In the genomic region with DNA sequence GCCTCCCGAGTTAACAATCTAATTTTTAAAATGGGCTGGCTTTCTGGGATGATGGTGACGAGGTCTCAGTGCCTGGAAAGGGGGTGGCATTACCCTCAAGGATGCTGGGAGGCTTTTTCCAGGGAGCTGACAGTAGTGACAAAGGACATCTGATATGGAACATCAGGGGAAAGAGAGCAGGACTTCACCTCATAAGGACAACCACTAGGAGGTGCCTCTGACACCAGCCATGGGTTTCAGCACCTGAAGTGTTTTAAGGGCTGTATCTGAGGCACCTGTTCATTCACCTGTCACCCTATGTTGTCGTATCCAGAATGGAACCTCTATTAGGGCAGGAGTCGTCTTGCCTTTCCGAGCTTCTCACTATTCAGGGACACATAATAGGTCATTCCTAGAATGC, we compare ENCODE assay signal across 13 cellular contexts. TPM values are rescaled to one million over a fixed set of nuclear protein-coding genes. Genes with fewer than 3 reads are reported as not detected.
DNase-seq lines count a peak whose midpoint lies in the region; ATAC-seq, FAIRE-seq and TF ChIP-seq lines count a peak whose summit lies in the region.
"Had no signal": no experiment of that assay in that cellular context is flagged by ENCODE, and none has a peak within 500 bp of the region (broad histone marks: within the 10 kb centered on the region; RNA-seq: fewer than 3 reads in every experiment).

No MANE protein-coding gene starts in this region.

- H3K27ac ChIP-seq in C4-2B (no peak overlapping the region), RWPE2 (ENCODE audit: poor library complexity, severe bottlenecking) (no peak overlapping the region), keratinocyte (ENCODE audit: control insufficient read depth, insufficient read depth, low read length) (no peak overlapping the region), spleen (no peak overlapping the region)

- POLR2A ChIA-PET in GM10248 (lab: Yijun Ruan, JAX) = no interaction called here
- POLR2A ChIA-PET in naive thymus-derived CD8-positive, alpha-beta T cell (lab: Charles Lee) = no interaction called here

- no peak overlapping the region for H3K9ac ChIP-seq in keratinocyte (ENCODE audit: control insufficient read depth, extremely low read depth, insufficient read depth, low read length)
- H3K9ac ChIP-seq: SK-N-SH had no signal

- DNase-seq in H7 = peak; percentile 39
- DNase-seq in RWPE2 (ENCODE audit: low spot score) = no peak
- peak; percentile 26 for DNase-seq in keratinocyte (ENCODE audit: low read depth, low spot score)
- DNase-seq in activated naive CD4-positive, alpha-beta T cell (lab: John Stamatoyannopoulos, UW) = no peak
- no peak for DNase-seq in GM10248 (ENCODE audit: extremely low spot score)
- DNase-seq in naive thymus-derived CD8-positive, alpha-beta T cell = no peak
- no peak for DNase-seq in spleen
- DNase-seq: activated effector memory CD4-positive, alpha-beta T cell treated with anti-CD3 and anti-CD28 coated beads, Interleukin-2, amount 50 U/mL, for 16 hours; dermis blood vessel endothelial cell; SK-N-SH had no signal

- no peaks in the 10 kb centered on the region for H3K9me3 Mint-ChIP-seq in naive thymus-derived CD8-positive, alpha-beta T cell
- H3K9me3 Mint-ChIP-seq: stimulated activated naive CD8-positive, alpha-beta T cell treated with anti-CD3 and anti-CD28 coated beads, Interleukin-15, Interleukin-2, amounts not matched to agents 100 ng/mL and 50 ng/mL, for 24 hours had no signal

- peak; percentile 50 for TF ChIP-seq CTCF in C4-2B (conservative IDR thresholded peaks at IDR 0.05)
- peak; percentile 33 for TF ChIP-seq CTCF in RWPE2 (IDR thresholded peaks at IDR 0.05; ENCODE audit: poor library complexity, severe bottlenecking)
- peak; percentile 72 to 87 (median 83) for TF ChIP-seq CTCF in keratinocyte (optimal IDR thresholded peaks at IDR 0.05 in 1 of 3, IDR thresholded peaks at IDR 0.05 in 1 of 3, conservative IDR thresholded peaks at IDR 0.05 in 1 of 3; ENCODE audit: extremely low read depth in 1 of 3, insufficient read depth in 2 of 3, low read length in 3 of 3)
- TF ChIP-seq CTCF in GM10248 (IDR thresholded peaks at IDR 0.05; ENCODE audit: control extremely low read depth, extremely low read depth, low read depth, missing control alignments) = no peak
- no peak for TF ChIP-seq CTCF in spleen (IDR thresholded peaks at IDR 0.05 in 8 of 11, conservative IDR thresholded peaks at IDR 0.05 in 3 of 11)

- H4K20me1 ChIP-seq in keratinocyte (ENCODE audit: control insufficient read depth, extremely low read depth, insufficient read depth, low read length) = no peaks in the 10 kb centered on the region

- H3K79me2 ChIP-seq in keratinocyte (ENCODE audit: control insufficient read depth, insufficient read depth, low read length) = no peaks in the 10 kb centered on the region

- no peak overlapping the region for H3K4me3 ChIP-seq in H7 (ENCODE audit: insufficient read depth, low read depth, low read length)
- no peak overlapping the region for H3K4me3 ChIP-seq in RWPE2 (ENCODE audit: severe bottlenecking)
- H3K4me3 ChIP-seq in keratinocyte (ENCODE audit: control insufficient read depth in 2 of 3, extremely low read depth in 1 of 3, insufficient read depth in 2 of 3, low read depth in 1 of 3, low read length in 3 of 3) = no peak overlapping the region
- no peak overlapping the region for H3K4me3 ChIP-seq in spleen

- WGBS in spleen, 5 donors = 64 to 74% (median 69%) methylated on average over 5 of the region's 5 CpGs

- peaks cover 0 to 2% (median under 1%) of the 10 kb centered on the region in 4 donors for H3K4me1 Mint-ChIP-seq in naive thymus-derived CD8-positive, alpha-beta T cell

- no peak; the same call in 2 of the 3 replicates for ATAC-seq in RWPE2 (ENCODE audit: low read depth)
- ATAC-seq in naive thymus-derived CD8-positive, alpha-beta T cell = no peak

- intact Hi-C loops in spleen (cut with DNase I; ENCODE audit: low total_unique reads) = no loop called here

- no peak overlapping the region for H3K4me3 Mint-ChIP-seq in naive thymus-derived CD8-positive, alpha-beta T cell
- H3K4me3 Mint-ChIP-seq: stimulated activated naive CD8-positive, alpha-beta T cell treated with anti-CD3 and anti-CD28 coated beads, Interleukin-15, Interleukin-2, amounts not matched to agents 100 ng/mL and 50 ng/mL, for 24 hours had no signal

- no peak for TF ChIP-seq POLR2A in spleen (IDR thresholded peaks at IDR 0.05)

- peaks cover 0 to 1% (median 0%) of the 10 kb centered on the region in 3 donors for H3K36me3 Mint-ChIP-seq in naive thymus-derived CD8-positive, alpha-beta T cell

- H3K27me3 ChIP-seq in H7 (ENCODE audit: control insufficient read depth, insufficient read depth, low read length) = no peaks in the 10 kb centered on the region
- no peaks in the 10 kb centered on the region for H3K27me3 ChIP-seq in RWPE2 (ENCODE audit: insufficient read depth, poor library complexity, severe bottlenecking)
- H3K27me3 ChIP-seq in keratinocyte (ENCODE audit: control insufficient read depth, extremely low read depth, insufficient read depth, low read length) = no peaks in the 10 kb centered on the region
- peaks cover 0 to 6% (median 0%) of the 10 kb centered on the region in 7 donors for H3K27me3 ChIP-seq in spleen (replicated peaks in 1 of 7)

- H3K36me3 ChIP-seq in H7 (replicated peaks; ENCODE audit: control insufficient read depth, insufficient read depth, low read length) (no peaks in the 10 kb centered on the region), RWPE2 (ENCODE audit: low read depth) (no peaks in the 10 kb centered on the region), keratinocyte (ENCODE audit: control insufficient read depth in 2 of 2, extremely low read depth in 1 of 2, insufficient read depth in 2 of 2, low read length in 2 of 2) (no peaks in the 10 kb centered on the region), spleen (no peaks in the 10 kb centered on the region)

- no peaks in the 10 kb centered on the region for H3K4me1 ChIP-seq in RWPE2 (ENCODE audit: insufficient read depth, poor library complexity, severe bottlenecking)
- H3K4me1 ChIP-seq in keratinocyte (ENCODE audit: control insufficient read depth, extremely low read depth, insufficient read depth, low read length) = no peaks in the 10 kb centered on the region
- no peaks in the 10 kb centered on the region for H3K4me1 ChIP-seq in spleen

- H3K27ac Mint-ChIP-seq in naive thymus-derived CD8-positive, alpha-beta T cell = peak overlapping the region in 1 of 10 donors; percentile 47
- H3K27ac Mint-ChIP-seq: stimulated activated naive CD8-positive, alpha-beta T cell treated with anti-CD3 and anti-CD28 coated beads, Interleukin-15, Interleukin-2, amounts not matched to agents 100 ng/mL and 50 ng/mL, for 24 hours had no signal

- dilution Hi-C loops in keratinocyte (cut with MboI; ENCODE audit: extremely low pct_ligation_motif_present, low sequenced_read_pairs) = no loop called here

- H3K4me2 ChIP-seq in keratinocyte (ENCODE audit: control insufficient read depth, extremely low read depth, insufficient read depth, low read depth, low read length) = no peak overlapping the region
- H3K4me2 ChIP-seq: SK-N-SH had no signal

- H2AFZ ChIP-seq in keratinocyte (ENCODE audit: control insufficient read depth, low read length) = no peak overlapping the region

- H3K27me3 Mint-ChIP-seq in naive thymus-derived CD8-positive, alpha-beta T cell = peaks cover 0 to 6% (median 0%) of the 10 kb centered on the region in 5 donors

- no peaks in the 10 kb centered on the region for H3K9me3 ChIP-seq in RWPE2 (ENCODE audit: severe bottlenecking)
- H3K9me3 ChIP-seq in keratinocyte (ENCODE audit: control insufficient read depth, low read depth, low read length) = no peaks in the 10 kb centered on the region
- no peaks in the 10 kb centered on the region for H3K9me3 ChIP-seq in spleen
- H3K9me3 ChIP-seq: SK-N-SH had no signal

- FAIRE-seq in keratinocyte (lab: Jason Lieb, UNC) = peak; percentile 87
- FAIRE-seq: astrocyte had no signal

- no peaks in the 10 kb centered on the region for H3K9me1 ChIP-seq in keratinocyte (ENCODE audit: control insufficient read depth, extremely low read depth, insufficient read depth, low read length)

- CTCF ChIA-PET in GM10248 (lab: Yijun Ruan, JAX) = interaction anchor here (1.0 to 1.6 kb wide), 4 partner anchors 10 to 100 kb away, joined by 3 to 7 read pairs (median 3); no protein-coding TSS in a partner anchor

RNA-seq across cellular contexts. Expression of a gene that starts 10.8 kb away (rescaled TPM):
- total RNA-seq in H7 (2014; rRNA removed; shearing (Covaris generic)) = not detected in 2 replicates
- polyA plus RNA-seq in keratinocyte (0.14 to 0.21 TPM (median 0.14 TPM) in 3 replicates), spleen (not detected)
- polyA plus RNA-seq in keratinocyte (2011; ENCODE audit: low read depth) = 0.34 TPM
- 0.21 TPM in 1 of 2 replicates, not detected in the other for polyA plus RNA-seq in keratinocyte (2011; cell fraction: cytosol; rRNA removed)
- 0.19 TPM in 1 of 2 replicates, not detected in the other for polyA plus RNA-seq in keratinocyte (2011; cell fraction: nucleus; rRNA removed)
- 0.10 and 1.5 TPM in 2 replicates for polyA plus RNA-seq in keratinocyte (2012; ENCODE audit: low replicate concordance)
- polyA minus RNA-seq in keratinocyte = not detected in 3 replicates
- not detected for polyA minus RNA-seq in keratinocyte (2011; cell fraction: cytosol; rRNA and poly(A)+ RNA removed)
- not detected in 2 replicates for polyA minus RNA-seq in keratinocyte (2011; cell fraction: nucleus; rRNA and poly(A)+ RNA removed)
- total RNA-seq in naive thymus-derived CD8-positive, alpha-beta T cell = not detected
- not detected for polyA plus RNA-seq in naive thymus-derived CD8-positive, alpha-beta T cell
- total RNA-seq in spleen = not detected
- total RNA-seq: astrocyte, dermis blood vessel endothelial cell had no signal
- polyA plus RNA-seq: SK-N-SH had no signal

RNA-seq across cellular contexts. Expression of a gene that starts 17.1 kb away (rescaled TPM):
- total RNA-seq in H7 (2014; rRNA removed; shearing (Covaris generic)) = not detected in 2 replicates
- 1.7 to 7.9 TPM (median 3.9 TPM) in 3 replicates for polyA plus RNA-seq in keratinocyte
- 30.2 TPM for polyA plus RNA-seq in keratinocyte (2011; ENCODE audit: low read depth)
- polyA plus RNA-seq in keratinocyte (2011; cell fraction: cytosol; rRNA removed) = 1.5 and 3.2 TPM in 2 replicates
- 2.3 and 2.4 TPM in 2 replicates for polyA plus RNA-seq in keratinocyte (2011; cell fraction: nucleus; rRNA removed)
- polyA plus RNA-seq in keratinocyte (2012; ENCODE audit: low replicate concordance) = 1.2 and 38.5 TPM in 2 replicates
- polyA minus RNA-seq in keratinocyte = 0.85 to 5.1 TPM (median 3.0 TPM) in 3 replicates
- polyA minus RNA-seq in keratinocyte (2011; cell fraction: cytosol; rRNA and poly(A)+ RNA removed) = 1.3 TPM
- polyA minus RNA-seq in keratinocyte (2011; cell fraction: nucleus; rRNA and poly(A)+ RNA removed) = 1.6 and 2.7 TPM in 2 replicates
- not detected for total RNA-seq in naive thymus-derived CD8-positive, alpha-beta T cell
- polyA plus RNA-seq in naive thymus-derived CD8-positive, alpha-beta T cell = not detected
- total RNA-seq in spleen = not detected
- polyA plus RNA-seq in spleen = not detected
- total RNA-seq: dermis blood vessel endothelial cell had no signal
- polyA plus RNA-seq: SK-N-SH had no signal

RNA-seq across cellular contexts. Expression of a gene that starts 25.9 kb away (rescaled TPM):
- not detected in 2 replicates for total RNA-seq in H7 (2014; rRNA removed; shearing (Covaris generic))
- polyA plus RNA-seq in keratinocyte = 0.15 to 0.75 TPM (median 0.37 TPM) in 3 replicates
- polyA plus RNA-seq in keratinocyte (2011; ENCODE audit: low read depth) = 1.9 TPM
- polyA plus RNA-seq in keratinocyte (2011; cell fraction: cytosol; rRNA removed) = 0.47 and 0.73 TPM in 2 replicates
- polyA plus RNA-seq in keratinocyte (2011; cell fraction: nucleus; rRNA removed) = 0.49 and 0.56 TPM in 2 replicates
- polyA plus RNA-seq in keratinocyte (2012; ENCODE audit: low replicate concordance) = 0.22 and 6.2 TPM in 2 replicates
- 0.69 TPM in 1 of 3 replicates, not detected in the others for polyA minus RNA-seq in keratinocyte
- not detected for polyA minus RNA-seq in keratinocyte (2011; cell fraction: cytosol; rRNA and poly(A)+ RNA removed)
- not detected in 2 replicates for polyA minus RNA-seq in keratinocyte (2011; cell fraction: nucleus; rRNA and poly(A)+ RNA removed)
- total RNA-seq in naive thymus-derived CD8-positive, alpha-beta T cell = not detected
- polyA plus RNA-seq in naive thymus-derived CD8-positive, alpha-beta T cell = not detected
- total RNA-seq in spleen = not detected
- polyA plus RNA-seq in spleen = not detected
- total RNA-seq: astrocyte, dermis blood vessel endothelial cell had no signal
- polyA plus RNA-seq: SK-N-SH had no signal

RNA-seq across cellular contexts. Expression of a gene that starts 36.6 kb away (rescaled TPM):
- not detected in 2 replicates for total RNA-seq in H7 (2014; rRNA removed; shearing (Covaris generic))
- polyA plus RNA-seq in keratinocyte (not detected in 3 replicates), spleen (under 1 TPM in 1 of 3 donors, not detected in 2; 0.26 TPM)
- not detected for polyA plus RNA-seq in keratinocyte (2011; ENCODE audit: low read depth)
- polyA plus RNA-seq in keratinocyte (2011; cell fraction: cytosol; rRNA removed) = not detected in 2 replicates
- polyA plus RNA-seq in keratinocyte (2011; cell fraction: nucleus; rRNA removed) = not detected in 2 replicates
- not detected in 2 replicates for polyA plus RNA-seq in keratinocyte (2012; ENCODE audit: low replicate concordance)
- polyA minus RNA-seq in keratinocyte = not detected in 3 replicates
- not detected for polyA minus RNA-seq in keratinocyte (2011; cell fraction: cytosol; rRNA and poly(A)+ RNA removed)
- not detected in 2 replicates for polyA minus RNA-seq in keratinocyte (2011; cell fraction: nucleus; rRNA and poly(A)+ RNA removed)
- 1 to 10 TPM; 1.2 to 2.1 TPM for total RNA-seq in naive thymus-derived CD8-positive, alpha-beta T cell
- under 1 TPM in 2 of 3 donors, not detected in 1; 0.25 to 0.47 TPM for polyA plus RNA-seq in naive thymus-derived CD8-positive, alpha-beta T cell
- not detected for total RNA-seq in spleen
- total RNA-seq: astrocyte, dermis blood vessel endothelial cell had no signal
- polyA plus RNA-seq: SK-N-SH had no signal

Comparison
In these comparisons a context has a peak if more than half of its experiments do, and no peak if none do; other contexts are left out.
1. CTCF ChIP-seq: peak in C4-2B (single experiment), RWPE2 (single experiment) and keratinocyte (3 of 3); none in GM10248 (single experiment) and spleen (0 of 11).
2. DNase-seq: peak in H7 (single experiment) and keratinocyte (single experiment); none in RWPE2 (single experiment), activated naive CD4-positive, alpha-beta T cell (0 of 4), GM10248 (single experiment), naive thymus-derived CD8-positive, alpha-beta T cell (0 of 10) and spleen (single experiment).